Comparison of ENCODE assay signal across 20 cellular contexts in genomic region chr7:27153526-27153925, GRCh38. TPM values are rescaled to one million over a fixed set of nuclear protein-coding genes. Genes with fewer than 3 reads are reported as not detected.
DNase-seq lines count a peak whose midpoint lies in the region; ATAC-seq and TF ChIP-seq lines count a peak whose summit lies in the region.
"Had no signal": no experiment of that assay in that cellular context is flagged by ENCODE, and none has a peak within 500 bp of the region (broad histone marks: within the 10 kb centered on the region; RNA-seq: fewer than 3 reads in every experiment).

No MANE protein-coding gene starts in this region.

- H3K36me3 ChIP-seq in Peyer's patch (no peaks in the 10 kb centered on the region), skeletal muscle satellite cell (ENCODE audit: insufficient read depth, low read length) (no peaks in the 10 kb centered on the region)
- H3K36me3 ChIP-seq: upper lobe of left lung had no signal

- H3K4me1 ChIP-seq in Peyer's patch (peaks cover 0 to 56% (median 14%) of the 10 kb centered on the region in 4 donors), skeletal muscle satellite cell (ENCODE audit: control insufficient read depth, insufficient read depth, low read length) (peaks cover 49% of the 10 kb centered on the region)

- H3K27me3 ChIP-seq in Peyer's patch (no peaks in the 10 kb centered on the region), skeletal muscle satellite cell (ENCODE audit: control insufficient read depth, insufficient read depth, low read length) (no peaks in the 10 kb centered on the region)

- TF ChIP-seq POLR2A in Peyer's patch (IDR thresholded peaks at IDR 0.05) = no peak

- H3K4me2 ChIP-seq in skeletal muscle satellite cell (ENCODE audit: low read length) = peak overlapping the region; percentile 98

- H3K36me3 Mint-ChIP-seq in T-helper 1 cell treated with Interleukin-12 subunit alpha and Interleukin-12 subunit beta and Interleukin-4 antibody, amounts not matched to agents 30 μg/mL and 1 μg/mL, for 36 hours (ENCODE audit: low read depth) = peaks cover 5% of the 10 kb centered on the region
- H3K36me3 Mint-ChIP-seq in immature natural killer cell = no peaks in the 10 kb centered on the region

- H3K9me3 Mint-ChIP-seq in T-helper 1 cell treated with Interleukin-12 subunit alpha and Interleukin-12 subunit beta and Interleukin-4 antibody, amounts not matched to agents 30 μg/mL and 1 μg/mL, for 36 hours = no peaks in the 10 kb centered on the region
- peaks cover 0 to 3% (median 0%) of the 10 kb centered on the region in 6 donors for H3K9me3 Mint-ChIP-seq in immature natural killer cell
- no peaks in the 10 kb centered on the region for H3K9me3 Mint-ChIP-seq in stimulated activated naive CD8-positive, alpha-beta T cell treated with anti-CD3 and anti-CD28 coated beads, Interleukin-15, amount 100 ng/mL, for 72 hours

- H3K4me3 ChIP-seq in Peyer's patch (no peak overlapping the region), skeletal muscle satellite cell (ENCODE audit: low read length) (no peak overlapping the region)

- intact Hi-C loops in sciatic nerve (cut with DNase I) = loop anchor here (10.0 kb wide), 1 partner anchor 779 kb away; no protein-coding TSS in a partner anchor

- no peak for ATAC-seq in stimulated activated naive CD8-positive, alpha-beta T cell treated with anti-CD3 and anti-CD28 coated beads, Interleukin-15, amount 100 ng/mL, for 72 hours
- no peak for ATAC-seq in sciatic nerve
- ATAC-seq: activated CD4-positive, alpha-beta T cell treated with anti-CD3 and anti-CD28 coated beads for 36 hours; left lobe of liver had no signal

- TF ChIP-seq CTCF in Peyer's patch (IDR thresholded peaks at IDR 0.05) = no peak

- H3K9me3 ChIP-seq in Peyer's patch = peaks cover 0 to 7% (median 0%) of the 10 kb centered on the region in 4 donors
- H3K9me3 ChIP-seq in skeletal muscle satellite cell (replicated peaks; ENCODE audit: low read length) = no peaks in the 10 kb centered on the region
- H3K9me3 ChIP-seq: upper lobe of left lung had no signal

- H3K4me3 Mint-ChIP-seq in T-helper 1 cell treated with Interleukin-12 subunit alpha and Interleukin-12 subunit beta and Interleukin-4 antibody, amounts not matched to agents 30 μg/mL and 1 μg/mL, for 36 hours = no peak overlapping the region
- H3K4me3 Mint-ChIP-seq in immature natural killer cell = peak overlapping the region in 3 of 5 donors; percentile 14 to 35 (median 33)
- H3K4me3 Mint-ChIP-seq in stimulated activated naive CD8-positive, alpha-beta T cell treated with anti-CD3 and anti-CD28 coated beads, Interleukin-15, amount 100 ng/mL, for 72 hours = no peak overlapping the region
- H3K4me3 Mint-ChIP-seq: activated CD4-positive, alpha-beta T cell treated with anti-CD3 and anti-CD28 coated beads for 36 hours; endodermal cell had no signal

- peaks cover 18% of the 10 kb centered on the region for H3K4me1 Mint-ChIP-seq in T-helper 1 cell treated with Interleukin-12 subunit alpha and Interleukin-12 subunit beta and Interleukin-4 antibody, amounts not matched to agents 30 μg/mL and 1 μg/mL, for 36 hours (ENCODE audit: low read depth)
- H3K4me1 Mint-ChIP-seq in immature natural killer cell = peaks cover 46 to 67% of the 10 kb centered on the region in 2 donors
- peaks cover 69% of the 10 kb centered on the region for H3K4me1 Mint-ChIP-seq in stimulated activated naive CD8-positive, alpha-beta T cell treated with anti-CD3 and anti-CD28 coated beads, Interleukin-15, amount 100 ng/mL, for 72 hours
- H3K4me1 Mint-ChIP-seq: endodermal cell had no signal

- peak overlapping the region in 3 of 4 donors; percentile 81 to 96 (median 92) for H3K27ac ChIP-seq in Peyer's patch

- no peak overlapping the region for H3K9ac ChIP-seq in skeletal muscle satellite cell (ENCODE audit: low read depth, low read length)

- H3K27ac Mint-ChIP-seq in T-helper 1 cell treated with Interleukin-12 subunit alpha and Interleukin-12 subunit beta and Interleukin-4 antibody, amounts not matched to agents 30 μg/mL and 1 μg/mL, for 36 hours = peak overlapping the region; percentile 44
- H3K27ac Mint-ChIP-seq in immature natural killer cell = no peak overlapping the region
- H3K27ac Mint-ChIP-seq in stimulated activated naive CD8-positive, alpha-beta T cell treated with anti-CD3 and anti-CD28 coated beads, Interleukin-15, amount 100 ng/mL, for 72 hours = no peak overlapping the region
- H3K27ac Mint-ChIP-seq: activated CD4-positive, alpha-beta T cell treated with anti-CD3 and anti-CD28 coated beads for 36 hours; endodermal cell had no signal

- peaks cover 95% of the 10 kb centered on the region for H3K27me3 Mint-ChIP-seq in T-helper 1 cell treated with Interleukin-12 subunit alpha and Interleukin-12 subunit beta and Interleukin-4 antibody, amounts not matched to agents 30 μg/mL and 1 μg/mL, for 36 hours (ENCODE audit: low read depth)
- H3K27me3 Mint-ChIP-seq in immature natural killer cell (ENCODE audit: low read depth in 3 of 3) = peaks cover 55 to 76% (median 74%) of the 10 kb centered on the region in 3 donors
- H3K27me3 Mint-ChIP-seq in stimulated activated naive CD8-positive, alpha-beta T cell treated with anti-CD3 and anti-CD28 coated beads, Interleukin-15, amount 100 ng/mL, for 72 hours = peaks cover 100% of the 10 kb centered on the region

- DNase-seq in T-helper 1 cell = no peak
- peak in 2 of 3 donors; percentile 5 to 43 for DNase-seq in Peyer's patch
- no peak for DNase-seq in immature natural killer cell
- DNase-seq in stimulated activated naive CD8-positive, alpha-beta T cell treated with anti-CD3 and anti-CD28 coated beads, Interleukin-15, amount 100 ng/mL, for 72 hours = no peak
- DNase-seq in sciatic nerve (ENCODE audit: low spot score) = no peak
- no peak for DNase-seq in NCI-H226
- DNase-seq: activated CD4-positive, alpha-beta T cell treated with anti-CD3 and anti-CD28 coated beads for 36 hours; GDM1; MV-4-11; NCI-H1930; NCI-H526; SHP77 treated with DMSO at 0.1 percent for 48 hours; small intestine; T1000 had no signal

RNA-seq across cellular contexts. Expression of gene HOXA3, which starts 1.1 kb away (rescaled TPM):
- total RNA-seq in Peyer's patch (10 to 100 TPM in 3 of 4 donors, 1 to 10 TPM in 1; 6.7 to 21.2 (median 13.9) TPM), sciatic nerve (20.9 TPM)
- under 1 TPM in 1 of 3 donors, not detected in 2; 0.13 TPM for polyA plus RNA-seq in immature natural killer cell
- 2.0 and 3.3 TPM in 2 replicates for total RNA-seq in skeletal muscle satellite cell (2012; rRNA removed)
- total RNA-seq: activated CD4-positive, alpha-beta T cell treated with anti-CD3 and anti-CD28 coated beads for 36 hours; endodermal cell had no signal

RNA-seq across cellular contexts. Expression of gene HOXA7, which starts 2.9 kb away (rescaled TPM):
- 10 to 100 TPM in 1 of 4 donors, 1 to 10 TPM in 3; 3.3 to 11.8 (median 5.7) TPM for total RNA-seq in Peyer's patch
- polyA plus RNA-seq in immature natural killer cell = 1 to 10 TPM in 2 of 3 donors, not detected in 1; 1.0 to 4.2 TPM
- total RNA-seq in skeletal muscle satellite cell (2012; rRNA removed) = 2.0 and 2.8 TPM in 2 replicates
- total RNA-seq in sciatic nerve = 6.2 TPM
- total RNA-seq: A172; activated CD4-positive, alpha-beta T cell treated with anti-CD3 and anti-CD28 coated beads for 36 hours; endodermal cell; left lobe of liver had no signal

RNA-seq across cellular contexts. Expression of gene HOXA6, which starts 6.0 kb away (rescaled TPM):
- total RNA-seq in Peyer's patch = 10 to 100 TPM; 18.7 to 45.0 (median 30.7) TPM
- polyA plus RNA-seq in immature natural killer cell = 1 to 10 TPM in 1 of 3 donors, under 1 TPM in 1, not detected in 1; 0.52 to 3.8 TPM
- total RNA-seq in skeletal muscle satellite cell (2012; rRNA removed) = 5.6 and 8.7 TPM in 2 replicates
- 15.8 TPM for total RNA-seq in sciatic nerve
- total RNA-seq: A172; activated CD4-positive, alpha-beta T cell treated with anti-CD3 and anti-CD28 coated beads for 36 hours; endodermal cell; left lobe of liver had no signal

RNA-seq across cellular contexts. Expression of gene HOXA5, which starts 10.0 kb away (rescaled TPM):
- total RNA-seq in Peyer's patch (10 to 100 TPM in 3 of 4 donors, 1 to 10 TPM in 1; 8.3 to 24.3 (median 20.1) TPM), sciatic nerve (20.1 TPM)
- polyA plus RNA-seq in immature natural killer cell = 1 to 10 TPM in 1 of 3 donors, under 1 TPM in 2; 0.42 to 1.1 (median 0.73) TPM
- total RNA-seq in skeletal muscle satellite cell (2012; rRNA removed) = 5.3 and 9.6 TPM in 2 replicates
- total RNA-seq: activated CD4-positive, alpha-beta T cell treated with anti-CD3 and anti-CD28 coated beads for 36 hours; endodermal cell had no signal

RNA-seq across cellular contexts. Expression of gene HOXA9, which starts 11.8 kb away (rescaled TPM):
- total RNA-seq in Peyer's patch (10 to 100 TPM; 25.7 to 71.2 (median 46.1) TPM), sciatic nerve (7.1 TPM)
- 1 to 10 TPM; 1.6 to 3.1 (median 1.8) TPM for polyA plus RNA-seq in immature natural killer cell
- 14.6 and 20.3 TPM in 2 replicates for total RNA-seq in skeletal muscle satellite cell (2012; rRNA removed)
- total RNA-seq: activated CD4-positive, alpha-beta T cell treated with anti-CD3 and anti-CD28 coated beads for 36 hours; endodermal cell; left lobe of liver had no signal

Comparison
In these comparisons a context has a peak if more than half of its experiments do, and no peak if none do; other contexts are left out.
1. H3K4me3 Mint-ChIP-seq: peak in immature natural killer cell (3 of 5); none in T-helper 1 cell treated with Interleukin-12 subunit alpha and Interleukin-12 subunit beta and Interleukin-4 antibody, amounts not matched to agents 30 μg/mL and 1 μg/mL, for 36 hours (single experiment) and stimulated activated naive CD8-positive, alpha-beta T cell treated with anti-CD3 and anti-CD28 coated beads, Interleukin-15, amount 100 ng/mL, for 72 hours (0 of 2).
2. DNase-seq: peak in Peyer's patch (2 of 3); none in T-helper 1 cell (0 of 5), immature natural killer cell (0 of 3), stimulated activated naive CD8-positive, alpha-beta T cell treated with anti-CD3 and anti-CD28 coated beads, Interleukin-15, amount 100 ng/mL, for 72 hours (0 of 2), sciatic nerve (single experiment) and NCI-H226 (single experiment).